Comparison of ENCODE assay signal across 11 cellular contexts in the genomic region with DNA sequence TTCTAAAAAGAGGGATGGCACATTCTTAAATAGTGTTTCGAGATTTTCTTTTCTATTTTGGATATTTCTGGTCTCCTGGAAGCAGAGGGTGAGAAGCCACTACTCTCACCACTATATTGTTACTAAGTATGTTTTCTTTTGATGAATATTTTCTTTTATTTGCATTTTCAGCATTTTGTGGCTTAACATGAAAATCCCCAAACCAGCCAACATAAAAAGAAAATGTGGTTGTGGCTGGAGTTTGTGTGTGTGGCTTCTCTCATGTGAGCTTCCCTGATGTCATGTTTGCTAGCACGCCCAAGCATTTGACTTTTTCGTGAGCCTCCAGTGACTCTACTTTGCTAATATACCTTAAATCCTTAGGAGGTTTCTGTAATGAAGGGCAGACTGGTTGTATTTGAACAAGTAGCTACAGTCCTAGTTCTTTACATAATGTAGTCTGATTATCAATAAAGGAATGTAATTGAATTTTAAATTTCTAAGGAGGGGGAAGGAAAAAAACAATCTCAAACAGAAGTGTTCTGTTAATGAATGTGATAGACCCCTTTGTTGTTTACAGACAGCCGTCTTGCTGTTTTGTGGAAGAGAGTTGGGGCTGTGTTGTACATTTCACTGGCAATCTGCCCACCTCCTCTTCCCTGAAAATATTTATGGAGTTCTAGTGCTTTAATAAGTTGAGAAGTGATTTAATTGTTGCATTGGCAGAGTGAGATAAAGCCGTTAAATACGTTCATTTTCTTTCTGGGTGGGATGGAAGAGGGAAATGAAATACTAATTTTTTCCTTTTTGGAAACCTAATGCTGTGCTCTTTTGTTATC.
A peak's percentile ranks its signal among the peaks of the same experiment; 100 is the strongest.
DNase-seq lines count a peak whose midpoint lies in the region; ATAC-seq and TF ChIP-seq lines count a peak whose summit lies in the region.
"Had no signal": no experiment of that assay in that cellular context is flagged by ENCODE, and none has a peak within 500 bp of the region (broad histone marks: within the 10 kb centered on the region; RNA-seq: fewer than 3 reads in every experiment).

No MANE protein-coding gene starts in this region.

- intact Hi-C loops in CD14-positive monocyte (cut with micrococcal nuclease), result no loop called here

- H3K9me3 Mint-ChIP-seq in HFFc6, result 0 out of 2 replicates have a peak, but pooled peaks cover 4% of the 10 kb centered on the region
- peaks cover 0 to 7% (median 6%) of the 10 kb centered on the region in 7 donors for H3K9me3 Mint-ChIP-seq in CD14-positive monocyte
- H3K9me3 Mint-ChIP-seq: brain had no signal

- peaks cover 18% of the 10 kb centered on the region for H3K4me1 Mint-ChIP-seq in HFFc6 (ENCODE audit: low read depth)
- H3K4me1 Mint-ChIP-seq in CD14-positive monocyte, result peaks cover 3% of the 10 kb centered on the region
- H3K4me1 Mint-ChIP-seq: brain had no signal

- H3K4me3 Mint-ChIP-seq in HFFc6 (no peak overlapping the region), CD14-positive monocyte (no peak overlapping the region)
- H3K4me3 Mint-ChIP-seq: brain had no signal

- H3K27ac Mint-ChIP-seq in HFFc6 (no peak overlapping the region), CD14-positive monocyte (no peak overlapping the region)
- H3K27ac Mint-ChIP-seq: brain had no signal

- TF ChIP-seq CTCF in HFFc6 (IDR thresholded peaks at IDR 0.05), result no peak
- no peak for TF ChIP-seq CTCF in CD14-positive monocyte (IDR thresholded peaks at IDR 0.05)

- H3K27me3 Mint-ChIP-seq in HFFc6 (ENCODE audit: insufficient read depth) (no peaks in the 10 kb centered on the region; the same call in 1 of the 2 replicates), CD14-positive monocyte (ENCODE audit: low read depth in 3 of 3) (no peaks in the 10 kb centered on the region)

- ATAC-seq in GM18519 (IDR thresholded peaks at IDR 0.05; ENCODE audit: low FRiP score, unreplicated experiment) (peak; percentile 62), GM19463 (IDR thresholded peaks at IDR 0.05; ENCODE audit: unreplicated experiment) (peak; percentile 84), HG03097 (IDR thresholded peaks at IDR 0.05; ENCODE audit: low FRiP score, unreplicated experiment) (peak; percentile 58)

- DNase-seq in dermis blood vessel endothelial cell (peak; percentile 46), Kasumi-1 (lab: John Stamatoyannopoulos, UW) (no peak), GDM1 (lab: John Stamatoyannopoulos, UW) (no peak), HFFc6 (no peak), CD14-positive monocyte (ENCODE audit: low spot score) (no peak)
- DNase-seq: NCI-H187 treated with DMSO at 0.1 percent for 48 hours, thyroid gland had no signal

- H3K36me3 Mint-ChIP-seq in HFFc6 (ENCODE audit: low read depth), result peaks cover 26% of the 10 kb centered on the region
- peaks cover 4 to 23% of the 10 kb centered on the region in 2 donors for H3K36me3 Mint-ChIP-seq in CD14-positive monocyte
- H3K36me3 Mint-ChIP-seq: brain had no signal
